ENCODE assay signal across 8 cellular contexts in genomic region chr3:10247679-10248183, GRCh38. TPM values are rescaled to one million over a fixed set of nuclear protein-coding genes. Genes with fewer than 3 reads are reported as not detected.
A peak's percentile ranks its signal among the peaks of the same experiment; 100 is the strongest.
DNase-seq lines count a peak whose midpoint lies in the region; ATAC-seq and TF ChIP-seq lines count a peak whose summit lies in the region.

No MANE protein-coding gene starts in this region.

- peaks cover 62% of the 10 kb centered on the region for H3K36me3 Mint-ChIP-seq in stimulated activated naive CD8-positive, alpha-beta T cell treated with anti-CD3 and anti-CD28 coated beads, Interleukin-15, Interleukin-2, amounts not matched to agents 100 ng/mL and 50 ng/mL, for 24 hours (ENCODE audit: low read depth)

- H3K27me3 ChIP-seq in breast epithelium: no peaks in the 10 kb centered on the region
- H3K27me3 ChIP-seq in muscle layer of colon (ENCODE audit: control insufficient read depth in 1 of 2, insufficient read depth in 2 of 2, low read length in 2 of 2): no peaks in the 10 kb centered on the region

- DNase-seq in stimulated activated naive CD8-positive, alpha-beta T cell treated with anti-CD3 and anti-CD28 coated beads, Interleukin-15, Interleukin-2, amounts not matched to agents 100 U/mL and 50 U/mL, for 24 hours: no peak
- DNase-seq in breast epithelium (ENCODE audit: low spot score in 2 of 2) (no peak), NCI-H2029 treated with DMSO at 0.1 percent for 48 hours (lab: John Stamatoyannopoulos, UW) (no peak), UCSD-AML1 (lab: John Stamatoyannopoulos, UW; ENCODE audit: unreplicated experiment) (no peak)

- no peaks in the 10 kb centered on the region for H3K27me3 Mint-ChIP-seq in stimulated activated naive CD8-positive, alpha-beta T cell treated with anti-CD3 and anti-CD28 coated beads, Interleukin-15, Interleukin-2, amounts not matched to agents 100 ng/mL and 50 ng/mL, for 24 hours

- H3K27ac ChIP-seq in breast epithelium (peak overlapping the region; percentile 82 to 92), muscle layer of colon (ENCODE audit: low read depth, low read length) (peak overlapping the region; percentile 5)

- H3K4me3 Mint-ChIP-seq in stimulated activated naive CD8-positive, alpha-beta T cell treated with anti-CD3 and anti-CD28 coated beads, Interleukin-15, Interleukin-2, amounts not matched to agents 100 ng/mL and 50 ng/mL, for 24 hours: peak overlapping the region; percentile 85

- H3K9me3 Mint-ChIP-seq in stimulated activated naive CD8-positive, alpha-beta T cell treated with anti-CD3 and anti-CD28 coated beads, Interleukin-15, Interleukin-2, amounts not matched to agents 100 ng/mL and 50 ng/mL, for 24 hours: peaks cover 21% of the 10 kb centered on the region

- ATAC-seq in stimulated activated naive CD8-positive, alpha-beta T cell treated with anti-CD3 and anti-CD28 coated beads, Interleukin-15, Interleukin-2, amounts not matched to agents 100 U/mL and 50 U/mL, for 24 hours: no peak
- ATAC-seq in GM21723 (IDR thresholded peaks at IDR 0.05; ENCODE audit: unreplicated experiment): no peak
- ATAC-seq in HG02852 (IDR thresholded peaks at IDR 0.05; ENCODE audit: unreplicated experiment): no peak

- intact Hi-C loops in breast epithelium (cut with DNase I; ENCODE audit: low total_unique reads): no loop called here

- no peak for TF ChIP-seq CTCF in breast epithelium (IDR thresholded peaks at IDR 0.05)

- H3K4me1 Mint-ChIP-seq in stimulated activated naive CD8-positive, alpha-beta T cell treated with anti-CD3 and anti-CD28 coated beads, Interleukin-15, Interleukin-2, amounts not matched to agents 100 ng/mL and 50 ng/mL, for 24 hours (ENCODE audit: low read depth): peaks cover 74% of the 10 kb centered on the region

- H3K9me3 ChIP-seq in breast epithelium (no peaks in the 10 kb centered on the region), muscle layer of colon (ENCODE audit: low read length) (no peaks in the 10 kb centered on the region)

- H3K36me3 ChIP-seq in breast epithelium: no peaks in the 10 kb centered on the region
- H3K36me3 ChIP-seq in muscle layer of colon (ENCODE audit: insufficient read depth, low read length): peaks cover 10% of the 10 kb centered on the region

- peak overlapping the region; percentile 93 for H3K27ac Mint-ChIP-seq in stimulated activated naive CD8-positive, alpha-beta T cell treated with anti-CD3 and anti-CD28 coated beads, Interleukin-15, Interleukin-2, amounts not matched to agents 100 ng/mL and 50 ng/mL, for 24 hours

- no peak overlapping the region for H3K9ac ChIP-seq in muscle layer of colon (ENCODE audit: low read length)

- peak overlapping the region; percentile 68 to 97 (median 85) for H3K4me3 ChIP-seq in breast epithelium
- peak overlapping the region; percentile 2 to 93 for H3K4me3 ChIP-seq in muscle layer of colon (ENCODE audit: low read depth in 1 of 2, low read length in 2 of 2)

- H3K4me1 ChIP-seq in breast epithelium: peaks cover 0 to 6% of the 10 kb centered on the region in 2 donors
- H3K4me1 ChIP-seq in muscle layer of colon (ENCODE audit: insufficient read depth, low read length): peaks cover 19% of the 10 kb centered on the region

- TF ChIP-seq POLR2A in breast epithelium (IDR thresholded peaks at IDR 0.05): no peak

RNA-seq across cellular contexts. Expression of gene TATDN2, which starts 0.5 kb away (rescaled TPM):
- total RNA-seq in breast epithelium: 10 to 100 TPM; 14.6 to 19.3 (median 18.7) TPM

RNA-seq across cellular contexts. Expression of gene GHRL, which starts 45.0 kb away (rescaled TPM):
- total RNA-seq in breast epithelium: 1 to 10 TPM in 1 of 3 donors, under 1 TPM in 1, not detected in 1; 0.66 to 1.0 TPM
